Comparison of ENCODE assay signal across 16 cellular contexts in genomic region chr5:34564706-34565235, GRCh38.
DNase-seq lines count a peak whose midpoint lies in the region; ATAC-seq and TF ChIP-seq lines count a peak whose summit lies in the region.
"Had no signal": no experiment of that assay in that cellular context is flagged by ENCODE, and none has a peak within 500 bp of the region (broad histone marks: within the 10 kb centered on the region; RNA-seq: fewer than 3 reads in every experiment).

No MANE protein-coding gene starts in this region.

- intact Hi-C loops in PC-3 (cut with micrococcal nuclease): no loop called here
- intact Hi-C loops in activated CD8-positive, alpha-beta T cell treated with anti-CD3 and anti-CD28 coated beads for 36 hours (cut with micrococcal nuclease): no loop called here

- peak overlapping the region; percentile 88 for H3K9ac ChIP-seq in PC-3 (ENCODE audit: low read length)

- ATAC-seq in PC-3 (peak; percentile 98), GM21381 (IDR thresholded peaks at IDR 0.05; ENCODE audit: unreplicated experiment) (no peak)
- no peak for ATAC-seq in activated CD8-positive, alpha-beta T cell treated with anti-CD3 and anti-CD28 coated beads for 36 hours

- H3K9me3 Mint-ChIP-seq in activated CD8-positive, alpha-beta T cell treated with anti-CD3 and anti-CD28 coated beads for 36 hours: no peaks in the 10 kb centered on the region
- H3K9me3 Mint-ChIP-seq: HFFc6, neural crest cell had no signal

- no peaks in the 10 kb centered on the region for H4K20me1 ChIP-seq in PC-3 (ENCODE audit: low read length)

- H3K36me3 Mint-ChIP-seq in activated CD8-positive, alpha-beta T cell treated with anti-CD3 and anti-CD28 coated beads for 36 hours (ENCODE audit: low read depth): no peaks in the 10 kb centered on the region

- no peak overlapping the region for H3K4me3 ChIP-seq in PC-3 (ENCODE audit: low read length)
- no peak overlapping the region for H3K4me3 ChIP-seq in cardiac fibroblast (replicated peaks in 1 of 2; ENCODE audit: low read depth in 2 of 2, low read length in 2 of 2)
- H3K4me3 ChIP-seq: lung had no signal

- H3K9me2 ChIP-seq in PC-3 (replicated peaks; ENCODE audit: low read length): no peaks in the 10 kb centered on the region

- H3F3A ChIP-seq in PC-3 (ENCODE audit: low read length, unreplicated experiment): no peaks in the 10 kb centered on the region

- H3K4me1 ChIP-seq in PC-3 (ENCODE audit: insufficient read depth, low read length): peaks cover 14% of the 10 kb centered on the region

- POLR2A ChIA-PET in PC-3 (lab: Charles Lee; ENCODE audit: unreplicated experiment): interaction anchor here (0.7 kb wide), 1 partner anchor 124 kb away, joined by 3 read pairs; no protein-coding TSS in a partner anchor
- POLR2A ChIA-PET in activated CD8-positive, alpha-beta T cell treated with anti-CD3 and anti-CD28 coated beads for 36 hours (lab: Charles Lee): no interaction called here

- H3K4me1 Mint-ChIP-seq in activated CD8-positive, alpha-beta T cell treated with anti-CD3 and anti-CD28 coated beads for 36 hours (ENCODE audit: low read depth): no peaks in the 10 kb centered on the region

- H3K36me3 ChIP-seq in PC-3 (ENCODE audit: low read depth, low read length): no peaks in the 10 kb centered on the region

- H3K27me3 Mint-ChIP-seq in activated CD8-positive, alpha-beta T cell treated with anti-CD3 and anti-CD28 coated beads for 36 hours: no peaks in the 10 kb centered on the region

- DNase-seq in PC-3 (peak; percentile 72), cardiac fibroblast (ENCODE audit: low read depth in 2 of 2) (peak; percentile 47 to 85), kidney tubule cell (ENCODE audit: low spot score) (peak; percentile 50), stromal cell of bone marrow (ENCODE audit: low read depth) (peak; percentile 45), NCI-H2107 (lab: John Stamatoyannopoulos, UW) (no peak)
- no peak for DNase-seq in activated naive CD4-positive, alpha-beta T cell treated with Interleukin-2 at 50 U/mL for 16 hours
- DNase-seq in activated CD8-positive, alpha-beta T cell treated with anti-CD3 and anti-CD28 coated beads for 36 hours: no peak
- DNase-seq: activated effector memory CD4-positive, alpha-beta T cell treated with Interleukin-2 at 50 U/mL for 16 hours; AML-193; HFFc6; KBM-7; NCI-H1092; T-helper 1 cell had no signal

- H3K4me2 ChIP-seq in PC-3 (ENCODE audit: low read length): 0 out of 2 replicates have a peak overlapping the region, but pooled peaks have one; percentile 6

- peak overlapping the region; percentile 95 for H3K27ac ChIP-seq in PC-3 (ENCODE audit: low read length)

- H3K27ac Mint-ChIP-seq in activated CD8-positive, alpha-beta T cell treated with anti-CD3 and anti-CD28 coated beads for 36 hours: no peak overlapping the region
- H3K27ac Mint-ChIP-seq: HFFc6 had no signal

- no peak for TF ChIP-seq CTCF in PC-3 (conservative IDR thresholded peaks at IDR 0.05; ENCODE audit: low read depth, low read length)
- no peak for TF ChIP-seq CTCF in cardiac fibroblast (IDR thresholded peaks at IDR 0.05; ENCODE audit: low read depth, low read length)
- TF ChIP-seq CTCF in activated CD8-positive, alpha-beta T cell treated with anti-CD3 and anti-CD28 coated beads for 36 hours (IDR thresholded peaks at IDR 0.05): no peak

- no TSS peak for BruUV-seq in PC-3 (replicated peaks; lab: Mats Ljungman, UMichigan)

- H3K4me3 Mint-ChIP-seq in activated CD8-positive, alpha-beta T cell treated with anti-CD3 and anti-CD28 coated beads for 36 hours: no peak overlapping the region
- H3K4me3 Mint-ChIP-seq: HFFc6, neural crest cell had no signal

- H2AFZ ChIP-seq in PC-3 (ENCODE audit: low read length): no peak overlapping the region

- CTCF ChIA-PET in PC-3 (lab: Charles Lee): no interaction called here
- CTCF ChIA-PET in activated CD8-positive, alpha-beta T cell treated with anti-CD3 and anti-CD28 coated beads for 36 hours (lab: Charles Lee): no interaction called here

- no peaks in the 10 kb centered on the region for H3K9me3 ChIP-seq in PC-3 (ENCODE audit: low read length)

- H3K27me3 ChIP-seq in PC-3 (ENCODE audit: low read length): no peaks in the 10 kb centered on the region

- no peaks in the 10 kb centered on the region for H3K79me2 ChIP-seq in PC-3 (ENCODE audit: low read length)

Comparison
In these comparisons a context has a peak if more than half of its experiments do, and no peak if none do; other contexts are left out.
1. DNase-seq: peak in PC-3 (single experiment), cardiac fibroblast (2 of 2), kidney tubule cell (single experiment) and stromal cell of bone marrow (single experiment); none in activated naive CD4-positive, alpha-beta T cell treated with Interleukin-2 at 50 U/mL for 16 hours (single experiment), activated CD8-positive, alpha-beta T cell treated with anti-CD3 and anti-CD28 coated beads for 36 hours (single experiment) and NCI-H2107 (single experiment).